In the genomic region with DNA sequence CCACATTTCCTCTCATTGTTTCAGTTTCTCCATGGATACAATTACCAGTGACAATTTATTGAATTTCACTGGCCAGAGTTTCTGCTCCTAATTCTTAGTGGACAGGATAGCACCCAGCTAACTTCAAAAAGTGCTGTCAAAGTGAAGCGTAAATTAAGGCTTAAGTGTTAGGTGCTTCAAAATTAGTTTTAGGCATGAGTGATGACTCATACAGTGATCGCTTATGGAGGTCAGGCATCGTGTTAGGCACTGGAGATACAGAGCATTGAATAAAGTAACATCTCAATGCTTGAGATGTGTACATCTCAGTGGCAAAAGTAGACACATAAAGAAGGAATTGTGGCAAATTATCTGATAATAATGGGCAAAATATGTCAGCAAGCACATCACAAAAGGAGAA, we compare ENCODE assay signal across 23 cellular contexts. TPM values are rescaled to one million over a fixed set of nuclear protein-coding genes. Genes with fewer than 3 reads are reported as not detected.
DNase-seq lines count a peak whose midpoint lies in the region; ATAC-seq, FAIRE-seq and TF ChIP-seq lines count a peak whose summit lies in the region.
"Had no signal": no experiment of that assay in that cellular context is flagged by ENCODE, and none has a peak within 500 bp of the region (broad histone marks: within the 10 kb centered on the region; RNA-seq: fewer than 3 reads in every experiment).

No MANE protein-coding gene starts in this region.

- no peak overlapping the region for H3K27ac Mint-ChIP-seq in activated CD8-positive, alpha-beta memory T cell treated with anti-CD3 and anti-CD28 coated beads, Interleukin-2, amount 10 ng/mL, durations not matched to agents 7 days and 5 days
- H3K27ac Mint-ChIP-seq: CD4-positive, alpha-beta memory T cell; GM23338; H9 had no signal

- no peak overlapping the region for H3K4me3 Mint-ChIP-seq in activated CD8-positive, alpha-beta memory T cell treated with anti-CD3 and anti-CD28 coated beads, Interleukin-2, amount 10 ng/mL, durations not matched to agents 7 days and 5 days
- H3K4me3 Mint-ChIP-seq: CD4-positive, alpha-beta memory T cell; GM23338; H9 had no signal

- H3K27me3 ChIP-seq in endothelial cell of umbilical vein (ENCODE audit: control insufficient read depth in 2 of 2, insufficient read depth in 2 of 2, low read length in 2 of 2) (no peaks in the 10 kb centered on the region), left ventricle myocardium inferior (ENCODE audit: low read depth) (no peaks in the 10 kb centered on the region)

- intact Hi-C loops in endothelial cell of umbilical vein (cut with micrococcal nuclease), result no loop called here
- intact Hi-C loops in left ventricle myocardium inferior (cut with micrococcal nuclease), result no loop called here

- POLR2A ChIA-PET in endothelial cell of umbilical vein (lab: Charles Lee), result no interaction called here

- H3K9me3 Mint-ChIP-seq in activated CD8-positive, alpha-beta memory T cell treated with anti-CD3 and anti-CD28 coated beads, Interleukin-2, amount 10 ng/mL, durations not matched to agents 7 days and 5 days (ENCODE audit: low read depth), result no peaks in the 10 kb centered on the region
- H3K9me3 Mint-ChIP-seq: GM23338, H9 had no signal

- H3K4me1 ChIP-seq in endothelial cell of umbilical vein (ENCODE audit: control insufficient read depth, extremely low read depth, insufficient read depth, low read length), result peaks cover 4% of the 10 kb centered on the region
- no peaks in the 10 kb centered on the region for H3K4me1 ChIP-seq in left ventricle myocardium inferior

- H3K9me3 ChIP-seq in endothelial cell of umbilical vein (replicated peaks; ENCODE audit: control insufficient read depth, insufficient read depth, low read length) (no peaks in the 10 kb centered on the region), left ventricle myocardium inferior (replicated peaks) (no peaks in the 10 kb centered on the region)

- no peaks in the 10 kb centered on the region for H3K9me1 ChIP-seq in endothelial cell of umbilical vein (replicated peaks; ENCODE audit: control insufficient read depth, extremely low read depth, insufficient read depth, low read length)

- dilution Hi-C loops in endothelial cell of umbilical vein (cut with MboI; ENCODE audit: extremely low pct_ligation_motif_present, low sequenced_read_pairs), result no loop called here

- no peaks in the 10 kb centered on the region for H3K79me2 ChIP-seq in endothelial cell of umbilical vein (ENCODE audit: control insufficient read depth, insufficient read depth, low read length)

- H3K36me3 Mint-ChIP-seq in activated CD8-positive, alpha-beta memory T cell treated with anti-CD3 and anti-CD28 coated beads, Interleukin-2, amount 10 ng/mL, durations not matched to agents 7 days and 5 days, result no peaks in the 10 kb centered on the region
- H3K36me3 Mint-ChIP-seq: CD4-positive, alpha-beta memory T cell had no signal

- CTCF ChIA-PET in activated CD8-positive, alpha-beta memory T cell treated with anti-CD3 and anti-CD28 coated beads, Interleukin-2, amount 10 ng/mL, durations not matched to agents 7 days and 5 days (lab: Charles Lee), result no interaction called here
- CTCF ChIA-PET in endothelial cell of umbilical vein (lab: Charles Lee), result no interaction called here

- no peak overlapping the region for H3K4me2 ChIP-seq in endothelial cell of umbilical vein (ENCODE audit: insufficient read depth, low read length)
- H3K4me2 ChIP-seq: GM23338 had no signal

- H3K36me3 ChIP-seq in endothelial cell of umbilical vein (ENCODE audit: control insufficient read depth in 2 of 2, extremely low read depth in 1 of 2, insufficient read depth in 2 of 2, low read length in 2 of 2) (no peaks in the 10 kb centered on the region), left ventricle myocardium inferior (peaks cover 27% of the 10 kb centered on the region)

- ATAC-seq in activated CD8-positive, alpha-beta memory T cell treated with anti-CD3 and anti-CD28 coated beads, Interleukin-2, amount 10 ng/mL, durations not matched to agents 7 days and 5 days, result peak; percentile 27
- ATAC-seq: GM23338, HCT116 had no signal

- no peak overlapping the region for H3K9ac ChIP-seq in endothelial cell of umbilical vein (replicated peaks; ENCODE audit: extremely low read depth, insufficient read depth, low read length)

- peaks cover 8% of the 10 kb centered on the region for H3K4me1 Mint-ChIP-seq in activated CD8-positive, alpha-beta memory T cell treated with anti-CD3 and anti-CD28 coated beads, Interleukin-2, amount 10 ng/mL, durations not matched to agents 7 days and 5 days

- H3K27me3 Mint-ChIP-seq in activated CD8-positive, alpha-beta memory T cell treated with anti-CD3 and anti-CD28 coated beads, Interleukin-2, amount 10 ng/mL, durations not matched to agents 7 days and 5 days, result no peaks in the 10 kb centered on the region
- H3K27me3 Mint-ChIP-seq: CD4-positive, alpha-beta memory T cell had no signal

- H3K4me3 ChIP-seq in endothelial cell of umbilical vein (replicated peaks in 1 of 3; ENCODE audit: insufficient read depth in 1 of 3, low read depth in 1 of 3, low read length in 3 of 3) (no peak overlapping the region), left ventricle myocardium inferior (no peak overlapping the region)
- H3K4me3 ChIP-seq: GM23338 had no signal

- H2AFZ ChIP-seq in endothelial cell of umbilical vein (ENCODE audit: low read depth, low read length), result no peak overlapping the region
- H2AFZ ChIP-seq: GM23338 had no signal

- H4K20me1 ChIP-seq in endothelial cell of umbilical vein (replicated peaks; ENCODE audit: control insufficient read depth, extremely low read depth, insufficient read depth, low read length), result no peaks in the 10 kb centered on the region

- peak; percentile 26 for FAIRE-seq in HTR-8/SVneo (lab: Jason Lieb, UNC)
- FAIRE-seq in endothelial cell of umbilical vein (lab: Jason Lieb, UNC), result peak; percentile 38
- FAIRE-seq: GM12891, GM18507 had no signal

- H3K27ac ChIP-seq in endothelial cell of umbilical vein (ENCODE audit: insufficient read depth, low read depth, low read length) (no peak overlapping the region), left ventricle myocardium inferior (replicated peaks) (no peak overlapping the region)

- no TSS peak for BruUV-seq in endothelial cell of umbilical vein (replicated peaks; lab: Mats Ljungman, UMichigan)

- no peak for DNase-seq in activated CD8-positive, alpha-beta memory T cell treated with anti-CD3 and anti-CD28 coated beads, Interleukin-2, amount 10 ng/mL, durations not matched to agents 7 days and 5 days
- DNase-seq in activated CD8-positive, alpha-beta memory T cell treated with anti-CD3 and anti-CD28 coated beads, Interleukin-2, amount 50 U/mL, for 48 hours, result no peak
- DNase-seq in HTR-8/SVneo (ENCODE audit: insufficient read length, low spot score) (no peak), endothelial cell of umbilical vein (ENCODE audit: low read depth, low spot score) (no peak), left ventricle myocardium inferior (no peak)
- DNase-seq: 8988T; C1 segment of cervical spinal cord; Calu3; CD4-positive, alpha-beta memory T cell; COR-L47; DMS53; DMS79 treated with DMSO at 0.1 percent for 48 hours; GF-D8; H9 had no signal

- TF ChIP-seq POLR2A in endothelial cell of umbilical vein (IDR thresholded peaks at IDR 0.05; ENCODE audit: low read depth, low read length), result no peak

- no peak for TF ChIP-seq CTCF in endothelial cell of umbilical vein (IDR thresholded peaks at IDR 0.05; ENCODE audit: extremely low read depth in 1 of 2, insufficient read depth in 1 of 2, low read depth in 1 of 2, low read length in 2 of 2)
- no peak for TF ChIP-seq CTCF in left ventricle myocardium inferior (IDR thresholded peaks at IDR 0.05; ENCODE audit: borderline replicate concordance)

TF ChIP-seq in endothelial cell of umbilical vein, 7 proteins besides CTCF, POLR2A, EP300 and RAD21 (continues in another document):
- TF ChIP-seq POLR2AphosphoS5 (IDR thresholded peaks at IDR 0.05; ENCODE audit: insufficient read depth, low read depth, low read length) (no peak), EZH2 (IDR thresholded peaks at IDR 0.05; ENCODE audit: borderline replicate concordance, low read depth, low read length, severe bottlenecking) (no peak)

RNA-seq across cellular contexts. Expression of a gene that starts 40.8 kb away (rescaled TPM):
- total RNA-seq in activated CD8-positive, alpha-beta memory T cell treated with anti-CD3 and anti-CD28 coated beads, Interleukin-2, amount 10 ng/mL, durations not matched to agents 7 days and 5 days, result not detected
- 0.75 TPM in 1 of 2 replicates, not detected in the other for total RNA-seq in endothelial cell of umbilical vein
- 0.03 TPM in 1 of 2 replicates, not detected in the other for polyA plus RNA-seq in endothelial cell of umbilical vein
- polyA plus RNA-seq in endothelial cell of umbilical vein (2011; cell fraction: cytosol; rRNA removed), result 0.03 and 0.08 TPM in 2 replicates
- 0.10 and 0.40 TPM in 2 replicates for polyA plus RNA-seq in endothelial cell of umbilical vein (2011; cell fraction: nucleus; rRNA removed)
- polyA plus RNA-seq in endothelial cell of umbilical vein (2012), result 0.37 and 0.40 TPM in 2 replicates
- polyA minus RNA-seq in endothelial cell of umbilical vein, result not detected in 2 replicates
- polyA minus RNA-seq in endothelial cell of umbilical vein (2011; cell fraction: cytosol; rRNA and poly(A)+ RNA removed), result 0.61 TPM
- polyA minus RNA-seq in endothelial cell of umbilical vein (2011; cell fraction: nucleus; rRNA and poly(A)+ RNA removed), result 0.96 and 2.0 TPM in 2 replicates
- total RNA-seq in left ventricle myocardium inferior, result 14.7 TPM
- total RNA-seq: A673; CD4-positive, alpha-beta memory T cell; Daoy; G401; GM23338; H9 had no signal
- polyA plus RNA-seq: BJ; CD4-positive, alpha-beta memory T cell had no signal

RNA-seq across cellular contexts. Expression of a gene that starts 47.0 kb away (rescaled TPM):
- total RNA-seq in activated CD8-positive, alpha-beta memory T cell treated with anti-CD3 and anti-CD28 coated beads, Interleukin-2, amount 10 ng/mL, durations not matched to agents 7 days and 5 days, result 10 to 100 TPM; 40.1 to 42.1 TPM
- total RNA-seq in endothelial cell of umbilical vein (20.5 and 24.2 TPM in 2 replicates), left ventricle myocardium inferior (0.60 TPM)
- polyA plus RNA-seq in endothelial cell of umbilical vein, result 9.9 and 10.1 TPM in 2 replicates
- 9.8 and 10.7 TPM in 2 replicates for polyA plus RNA-seq in endothelial cell of umbilical vein (2011; cell fraction: cytosol; rRNA removed)
- 4.0 and 7.6 TPM in 2 replicates for polyA plus RNA-seq in endothelial cell of umbilical vein (2011; cell fraction: nucleus; rRNA removed)
- polyA plus RNA-seq in endothelial cell of umbilical vein (2012), result 9.0 and 21.5 TPM in 2 replicates
- 10.1 and 10.4 TPM in 2 replicates for polyA minus RNA-seq in endothelial cell of umbilical vein
- 8.9 TPM for polyA minus RNA-seq in endothelial cell of umbilical vein (2011; cell fraction: cytosol; rRNA and poly(A)+ RNA removed)
- polyA minus RNA-seq in endothelial cell of umbilical vein (2011; cell fraction: nucleus; rRNA and poly(A)+ RNA removed), result 11.5 and 14.9 TPM in 2 replicates
- polyA plus RNA-seq: CD4-positive, alpha-beta memory T cell had no signal

RNA-seq across cellular contexts. Expression of a gene that starts 57.8 kb away (rescaled TPM):
- not detected for total RNA-seq in activated CD8-positive, alpha-beta memory T cell treated with anti-CD3 and anti-CD28 coated beads, Interleukin-2, amount 10 ng/mL, durations not matched to agents 7 days and 5 days
- not detected in 2 replicates for total RNA-seq in endothelial cell of umbilical vein
- not detected in 2 replicates for polyA plus RNA-seq in endothelial cell of umbilical vein
- not detected in 2 replicates for polyA plus RNA-seq in endothelial cell of umbilical vein (2011; cell fraction: cytosol; rRNA removed)
- not detected in 2 replicates for polyA plus RNA-seq in endothelial cell of umbilical vein (2011; cell fraction: nucleus; rRNA removed)
- polyA plus RNA-seq in endothelial cell of umbilical vein (2012), result not detected in 2 replicates
- not detected in 2 replicates for polyA minus RNA-seq in endothelial cell of umbilical vein
- not detected for polyA minus RNA-seq in endothelial cell of umbilical vein (2011; cell fraction: cytosol; rRNA and poly(A)+ RNA removed)
- not detected in 2 replicates for polyA minus RNA-seq in endothelial cell of umbilical vein (2011; cell fraction: nucleus; rRNA and poly(A)+ RNA removed)
- not detected for total RNA-seq in left ventricle myocardium inferior
- total RNA-seq: A673; Calu3; CD4-positive, alpha-beta memory T cell; Daoy; G401; GM23338; H4; H9 had no signal
- polyA plus RNA-seq: BJ; CD4-positive, alpha-beta memory T cell; GM23338 had no signal

Comparison
In these comparisons a context has a peak if more than half of its experiments do, and no peak if none do; other contexts are left out.
1. RNA of a gene that starts 47.0 kb away (total RNA-seq): 40.1 to 42.1 TPM in activated CD8-positive, alpha-beta memory T cell treated with anti-CD3 and anti-CD28 coated beads, Interleukin-2, amount 10 ng/mL, durations not matched to agents 7 days and 5 days and 20.5 to 24.2 TPM in endothelial cell of umbilical vein; 0.60 TPM in left ventricle myocardium inferior (single experiment); every median in the first group is over 10 times any median in the second.